In genomic region chr4:139797287-139797686, GRCh38 we compare ENCODE assay signal across 21 cellular contexts.
"Had no signal": no experiment of that assay in that cellular context is flagged by ENCODE, and none has a peak within 500 bp of the region (broad histone marks: within the 10 kb centered on the region; RNA-seq: fewer than 3 reads in every experiment).

No MANE protein-coding gene starts in this region.

- H3K4me1 ChIP-seq: colonic mucosa, foreskin keratinocyte had no signal

- H3K27ac Mint-ChIP-seq: dendritic cell treated with granulocyte-macrophage colony-stimulating factor and Interleukin-4, amounts not matched to agents 40 ng/mL and 50 ng/mL, for 4 days; effector memory CD8-positive, alpha-beta T cell; endodermal cell had no signal

- H3K4me3 ChIP-seq: colonic mucosa, gastroesophageal sphincter, heart right ventricle, left lung, lower lobe of right lung, mucosa of descending colon had no signal

- H3K36me3 Mint-ChIP-seq: mesothelial cell of epicardium had no signal

- DNase-seq: colonic mucosa; cortex of kidney; effector CD8-positive, alpha-beta T cell; effector memory CD8-positive, alpha-beta T cell; endodermal cell; erythroblast; foreskin keratinocyte; head of caudate nucleus; heart right ventricle; hippocampal formation; left cardiac atrium; left lung; left ventricle myocardium superior; lower lobe of right lung; mesenchymal stem cell; mucosa of descending colon had no signal

- H3K36me3 ChIP-seq: colonic mucosa, gastroesophageal sphincter, heart right ventricle, left lung, lower lobe of right lung had no signal

- H3K27ac ChIP-seq: colonic mucosa, epithelial cell of prostate, foreskin keratinocyte, gastroesophageal sphincter, heart right ventricle, left lung, lower lobe of right lung had no signal

- H3K9me3 Mint-ChIP-seq: dendritic cell treated with granulocyte-macrophage colony-stimulating factor and Interleukin-4, amounts not matched to agents 40 ng/mL and 50 ng/mL, for 4 days; effector memory CD8-positive, alpha-beta T cell; mesothelial cell of epicardium had no signal

- H3K4me3 Mint-ChIP-seq: dendritic cell treated with granulocyte-macrophage colony-stimulating factor and Interleukin-4, amounts not matched to agents 40 ng/mL and 50 ng/mL, for 4 days; effector memory CD8-positive, alpha-beta T cell; endodermal cell; mesothelial cell of epicardium had no signal

- H3K9me3 ChIP-seq: colonic mucosa, gastroesophageal sphincter, heart right ventricle, left lung, lower lobe of right lung, mucosa of descending colon had no signal

- H3K27me3 ChIP-seq: colonic mucosa, gastroesophageal sphincter, heart right ventricle, left lung had no signal

- ATAC-seq: effector memory CD8-positive, alpha-beta T cell; esophagus mucosa; foreskin keratinocyte; gastroesophageal sphincter; heart right ventricle; left cardiac atrium; left lung; left ventricle myocardium superior; lower lobe of right lung; mucosa of descending colon had no signal

- H3K27me3 Mint-ChIP-seq: dendritic cell treated with granulocyte-macrophage colony-stimulating factor and Interleukin-4, amounts not matched to agents 40 ng/mL and 50 ng/mL, for 4 days had no signal
